8 cellular contexts compared by ENCODE assay signal in genomic region chr3:15269091-15269989, GRCh38.
DNase-seq lines count a peak whose midpoint lies in the region; ATAC-seq and TF ChIP-seq lines count a peak whose summit lies in the region.

No MANE protein-coding gene starts in this region.

- TF ChIP-seq CTCF in AG09319 (IDR thresholded peaks at IDR 0.05; ENCODE audit: low read depth, low read length) (no peak; the same call in none of the 2 replicates), GM20000 (IDR thresholded peaks at IDR 0.05; ENCODE audit: extremely low read depth, missing control alignments) (no peak)

- ATAC-seq in left lobe of liver = peak; percentile 21

- DNase-seq in AG09319 (ENCODE audit: extremely low read depth, low read depth) (peak; percentile 77), GM20000 (ENCODE audit: low spot score) (peak; percentile 79), left lobe of liver (ENCODE audit: low spot score) (peak; percentile 65), amniotic stem cell (lab: John Stamatoyannopoulos, UW) (no peak)
- DNase-seq in activated CD4-positive, alpha-beta T cell treated with anti-CD3 and anti-CD28 coated beads for 24 hours (ENCODE audit: low read depth in 2 of 2) = peak; percentile 72 to 79
- peak; percentile 80 for DNase-seq in central memory CD4-positive, alpha-beta T cell
- DNase-seq in stimulated activated CD4-positive, alpha-beta T cell treated with anti-CD3 and anti-CD28 coated beads, Interleukin-4, amount 100 ng/mL, for 1 hour = peak; percentile 85

- H3K9me3 Mint-ChIP-seq in IgD-negative memory B cell = no peaks in the 10 kb centered on the region

- H3K4me3 Mint-ChIP-seq in IgD-negative memory B cell = peak overlapping the region in 3 of 4 donors; percentile 42 to 84 (median 84)

- peaks cover 52 to 63% (median 54%) of the 10 kb centered on the region in 3 donors for H3K4me1 Mint-ChIP-seq in IgD-negative memory B cell

- peaks cover 4% of the 10 kb centered on the region for H3K36me3 Mint-ChIP-seq in IgD-negative memory B cell

- H3K27me3 Mint-ChIP-seq in IgD-negative memory B cell = no peaks in the 10 kb centered on the region

- peak overlapping the region; percentile 63 to 94 (median 89) for H3K27ac Mint-ChIP-seq in IgD-negative memory B cell
